ENCODE assay signal across 27 cellular contexts in the genomic region with DNA sequence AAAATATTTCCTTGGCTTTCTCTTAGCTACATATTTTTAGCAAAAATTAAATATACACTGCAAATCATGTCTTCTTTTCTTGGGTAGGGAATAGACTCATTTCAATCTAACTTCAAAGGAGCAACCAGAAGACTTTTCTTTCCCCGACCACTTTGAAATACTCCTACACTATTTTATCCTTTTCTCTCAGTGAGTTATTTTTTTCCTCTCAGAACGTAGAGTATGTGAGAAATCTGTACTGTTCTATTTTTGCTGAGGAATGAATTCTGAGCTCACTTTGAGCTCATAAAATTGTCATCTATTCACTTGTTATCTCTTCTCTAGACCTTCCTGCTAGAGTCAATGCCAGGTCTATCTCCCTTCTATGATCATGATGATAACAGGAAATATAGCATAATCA. TPM values are rescaled to one million over a fixed set of nuclear protein-coding genes. Genes with fewer than 3 reads are reported as not detected.
"Had no signal": no experiment of that assay in that cellular context is flagged by ENCODE, and none has a peak within 500 bp of the region (broad histone marks: within the 10 kb centered on the region; RNA-seq: fewer than 3 reads in every experiment).

No MANE protein-coding gene starts in this region.

- H3K4me3 ChIP-seq: cardiac muscle cell had no signal

- H3K9me3 Mint-ChIP-seq: activated B cell treated with CpG ODN at 0.5 μM for 24 hours; activated CD4-positive, alpha-beta memory T cell treated with anti-CD3 and anti-CD28 coated beads, Interleukin-2, amount 10 ng/mL, durations not matched to agents 7 days and 5 days; activated naive CD4-positive, alpha-beta T cell treated with anti-CD3 and anti-CD28 coated beads for 36 hours; IgD-negative memory B cell; T-cell had no signal

- H3K27me3 ChIP-seq: brain microvascular endothelial cell, cardiac muscle cell had no signal

- H3K27ac ChIP-seq: brain microvascular endothelial cell, cardiac muscle cell, KMS-11 had no signal

- H3K4me1 Mint-ChIP-seq: activated CD4-positive, alpha-beta memory T cell treated with anti-CD3 and anti-CD28 coated beads, Interleukin-2, amount 10 ng/mL, durations not matched to agents 7 days and 5 days had no signal

- H3K36me3 Mint-ChIP-seq: activated naive CD8-positive, alpha-beta T cell; T-cell had no signal

- H3K27me3 Mint-ChIP-seq: activated CD4-positive, alpha-beta memory T cell treated with anti-CD3 and anti-CD28 coated beads, Interleukin-2, amount 10 ng/mL, durations not matched to agents 7 days and 5 days; activated naive CD8-positive, alpha-beta T cell; IgD-negative memory B cell; T-cell had no signal

- H3K36me3 ChIP-seq: brain microvascular endothelial cell, cardiac muscle cell had no signal

- H3K27ac Mint-ChIP-seq: activated B cell treated with CpG ODN at 0.5 μM for 24 hours; activated CD4-positive, alpha-beta memory T cell treated with anti-CD3 and anti-CD28 coated beads, Interleukin-2, amount 10 ng/mL, durations not matched to agents 7 days and 5 days; activated naive CD4-positive, alpha-beta T cell treated with anti-CD3 and anti-CD28 coated beads for 36 hours; activated naive CD8-positive, alpha-beta T cell; IgD-negative memory B cell; T-cell had no signal

- H3K4me2 ChIP-seq: KMS-11 had no signal

- ATAC-seq: PC-3, T-cell had no signal

- FAIRE-seq: RCC 7860, TTC549 had no signal

- DNase-seq: activated B cell treated with CpG ODN at 0.5 μM for 24 hours; activated CD4-positive, alpha-beta memory T cell treated with anti-CD3 and anti-CD28 coated beads, Interleukin-2, amount 10 ng/mL, durations not matched to agents 7 days and 5 days; activated CD4-positive, alpha-beta T cell treated with anti-CD3 and anti-CD28 coated beads for 1 hour; activated CD4-positive, alpha-beta T cell treated with anti-CD3 and anti-CD28 coated beads, Interleukin-2, amount 50 U/mL, for 1 hour; activated gamma-delta T cell; activated naive CD4-positive, alpha-beta T cell treated with anti-CD3 and anti-CD28 coated beads for 36 hours; amygdala; brain microvascular endothelial cell; cerebellar nuclear complex; NCI-H1092; NCI-H1417; NCI-H1930; NCI-H2171 treated with DMSO at 0.1 percent for 48 hours; NCI-H226; NCI-H510A; NCI-H526 treated with DMSO at 0.1 percent for 48 hours; PC-3; SHP77 treated with DMSO at 0.1 percent for 48 hours; T-cell; T-helper 2 cell; T1000 had no signal

- H3K4me3 Mint-ChIP-seq: activated B cell treated with CpG ODN at 0.5 μM for 24 hours; activated CD4-positive, alpha-beta memory T cell treated with anti-CD3 and anti-CD28 coated beads, Interleukin-2, amount 10 ng/mL, durations not matched to agents 7 days and 5 days; activated naive CD4-positive, alpha-beta T cell treated with anti-CD3 and anti-CD28 coated beads for 36 hours; activated naive CD8-positive, alpha-beta T cell; IgD-negative memory B cell; T-cell had no signal

- H3K9ac ChIP-seq: KMS-11 had no signal

RNA-seq across cellular contexts. Expression of a gene that starts 22.2 kb away (rescaled TPM):
- total RNA-seq: PC-3 had no signal
